ENCODE assay signal across 9 cellular contexts in genomic region chr14:59897757-59898383, GRCh38. TPM values are rescaled to one million over a fixed set of nuclear protein-coding genes. Genes with fewer than 3 reads are reported as not detected.
DNase-seq lines count a peak whose midpoint lies in the region; ATAC-seq and TF ChIP-seq lines count a peak whose summit lies in the region.
"Had no signal": no experiment of that assay in that cellular context is flagged by ENCODE, and none has a peak within 500 bp of the region (broad histone marks: within the 10 kb centered on the region; RNA-seq: fewer than 3 reads in every experiment).

No MANE protein-coding gene starts in this region.

- H3K9me3 ChIP-seq in WERI-Rb-1 (ENCODE audit: severe bottlenecking): no peaks in the 10 kb centered on the region

- no peaks in the 10 kb centered on the region for H3K36me3 ChIP-seq in WERI-Rb-1
- H3K36me3 ChIP-seq: BLaER1 had no signal

- peak; percentile 74 for ATAC-seq in left colon
- no peak for ATAC-seq in HG02884 (IDR thresholded peaks at IDR 0.05; ENCODE audit: unreplicated experiment)
- ATAC-seq in GM19023 (IDR thresholded peaks at IDR 0.05; ENCODE audit: unreplicated experiment): no peak
- no peak for ATAC-seq in HG03196 (IDR thresholded peaks at IDR 0.05; ENCODE audit: unreplicated experiment)

- no peak overlapping the region for H3K27ac ChIP-seq in WERI-Rb-1
- H3K27ac ChIP-seq: BLaER1 had no signal

- peak; percentile 77 for TF ChIP-seq CTCF in WERI-Rb-1 (IDR thresholded peaks at IDR 0.05; ENCODE audit: low read depth, low read length)

- peak; percentile 41 to 43 for DNase-seq in NCI-H2081 (lab: John Stamatoyannopoulos, UW)
- no peak for DNase-seq in NCI-H2081 treated with DMSO at 0.1 percent for 48 hours (lab: John Stamatoyannopoulos, UW)
- peak; percentile 11 for DNase-seq in NAMALWA (ENCODE audit: low spot score)
- DNase-seq in WERI-Rb-1: peak; percentile 53
- DNase-seq in left colon: peak in 1 of 2 donors; percentile 20

- H3K27me3 ChIP-seq in WERI-Rb-1 (ENCODE audit: insufficient read depth, low read depth, severe bottlenecking): no peaks in the 10 kb centered on the region
- H3K27me3 ChIP-seq: BLaER1 had no signal

- intact Hi-C loops in left colon (cut with DNase I, micrococcal nuclease): no loop called here

- H3K4me3 ChIP-seq in WERI-Rb-1 (ENCODE audit: low read depth, low read length): no peak overlapping the region
- H3K4me3 ChIP-seq: BLaER1 had no signal

RNA-seq across cellular contexts. Expression of gene LRRC9, which starts 22.1 kb away (rescaled TPM):
- under 1 TPM; 0.06 to 0.34 TPM for total RNA-seq in left colon

RNA-seq across cellular contexts. Expression of gene RTN1, which starts 27.3 kb away (rescaled TPM):
- 1 to 10 TPM; 1.5 to 4.3 TPM for total RNA-seq in left colon
